Comparison of ENCODE assay signal across 14 cellular contexts in the genomic region with DNA sequence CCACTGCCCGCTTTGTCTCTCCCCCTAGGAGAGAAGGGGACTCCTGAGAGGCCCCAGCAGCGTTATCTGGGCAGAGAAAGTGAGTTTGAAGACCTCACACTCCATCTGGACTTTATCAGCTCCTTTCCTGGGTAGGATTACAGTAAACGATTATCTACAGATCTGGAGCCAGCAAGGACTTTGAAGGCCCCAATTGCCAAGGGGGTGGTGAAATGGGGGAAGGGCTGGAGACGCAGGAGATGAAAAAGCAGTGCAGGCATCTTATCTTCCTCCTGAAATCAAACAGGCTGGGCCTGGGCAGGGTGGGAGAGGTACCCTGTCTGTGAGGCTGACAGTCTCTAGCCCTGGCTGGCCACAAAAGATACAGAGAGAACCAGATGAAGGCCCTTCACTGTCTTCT.
"Had no signal": no experiment of that assay in that cellular context is flagged by ENCODE, and none has a peak within 500 bp of the region (broad histone marks: within the 10 kb centered on the region; RNA-seq: fewer than 3 reads in every experiment).

No MANE protein-coding gene starts in this region.

- ATAC-seq: activated CD8-positive, alpha-beta T cell treated with anti-CD3 and anti-CD28 coated beads for 36 hours; activated T-cell treated with anti-CD3 and anti-CD28 coated beads, Interleukin-2, amount 50 U/mL, for 4 hours; esophagus mucosa; stimulated activated effector memory CD8-positive, alpha-beta T cell treated with anti-CD3 and anti-CD28 coated beads, Interleukin-12 subunit alpha, Interleukin-12 subunit beta, amount 100 ng/mL, for 72 hours; WTC11 had no signal

- H3K36me3 ChIP-seq: ovary, thyroid gland, uterus had no signal

- H3K4me1 ChIP-seq: thyroid gland, uterus had no signal

- H3K27ac ChIP-seq: ovary, thyroid gland, uterus had no signal

- H3K4me3 ChIP-seq: ovary, thyroid gland, uterus had no signal

- DNase-seq: activated CD4-positive, alpha-beta T cell treated with anti-CD3 and anti-CD28 coated beads for 4 hours; activated CD8-positive, alpha-beta T cell treated with anti-CD3 and anti-CD28 coated beads for 36 hours; activated effector memory CD4-positive, alpha-beta T cell treated with Interleukin-2 at 50 U/mL for 16 hours; activated naive CD4-positive, alpha-beta T cell treated with anti-CD3 and anti-CD28 coated beads, Interleukin-2, amount 50 U/mL, for 16 hours; activated T-cell treated with anti-CD3 and anti-CD28 coated beads, Interleukin-2, amount 50 U/mL, for 4 hours; glutamatergic neuron; ovary; stimulated activated CD4-positive, alpha-beta T cell treated with anti-CD3 and anti-CD28 coated beads, Interleukin-12 subunit alpha, Interleukin-12 subunit beta, amount 100 ng/mL, for 4 hours; T-helper 2 cell; thyroid gland; uterus had no signal

- H3K36me3 Mint-ChIP-seq: stimulated activated effector memory CD8-positive, alpha-beta T cell treated with anti-CD3 and anti-CD28 coated beads, Interleukin-12 subunit alpha, Interleukin-12 subunit beta, amount 100 ng/mL, for 72 hours; WTC11 had no signal

- H3K4me1 Mint-ChIP-seq: stimulated activated effector memory CD8-positive, alpha-beta T cell treated with anti-CD3 and anti-CD28 coated beads, Interleukin-12 subunit alpha, Interleukin-12 subunit beta, amount 100 ng/mL, for 72 hours; WTC11 had no signal

- H3K9me3 ChIP-seq: ovary, thyroid gland, uterus had no signal

- H3K4me3 Mint-ChIP-seq: activated CD8-positive, alpha-beta T cell treated with anti-CD3 and anti-CD28 coated beads for 36 hours; activated T-cell treated with anti-CD3 and anti-CD28 coated beads, Interleukin-2, amount 50 U/mL, for 4 hours; stimulated activated effector memory CD8-positive, alpha-beta T cell treated with anti-CD3 and anti-CD28 coated beads, Interleukin-12 subunit alpha, Interleukin-12 subunit beta, amount 100 ng/mL, for 72 hours; WTC11 had no signal

- H3K27ac Mint-ChIP-seq: activated CD8-positive, alpha-beta T cell treated with anti-CD3 and anti-CD28 coated beads for 36 hours; stimulated activated effector memory CD8-positive, alpha-beta T cell treated with anti-CD3 and anti-CD28 coated beads, Interleukin-12 subunit alpha, Interleukin-12 subunit beta, amount 100 ng/mL, for 72 hours; WTC11 had no signal

- H3K27me3 ChIP-seq: ovary, thyroid gland, uterus had no signal
